ENCODE assay signal across 8 cellular contexts in the genomic region with DNA sequence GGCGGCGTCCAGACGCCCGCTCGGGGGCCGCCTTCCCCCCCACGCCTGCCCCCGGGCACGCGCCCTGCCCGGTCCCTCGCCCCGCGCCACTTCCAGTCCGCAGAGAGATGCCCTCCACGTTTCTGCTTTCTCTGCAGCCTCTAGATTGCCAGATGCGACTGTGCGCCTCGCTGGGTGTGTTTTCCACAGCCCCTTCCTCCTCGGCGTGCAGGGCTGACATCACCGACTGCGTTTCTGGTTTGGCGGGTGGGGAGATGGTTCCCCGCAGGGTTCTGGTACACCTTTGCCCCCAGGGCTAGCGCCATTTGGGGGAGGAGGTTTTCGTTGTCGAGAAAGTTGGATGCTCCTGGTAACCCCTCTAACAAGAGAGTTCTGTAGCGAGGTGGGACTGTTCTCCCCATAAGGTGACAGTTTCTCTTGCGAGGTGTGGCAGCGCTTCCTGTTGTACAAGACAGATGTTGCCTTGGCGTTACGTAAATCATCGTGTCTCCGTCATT. TPM values are rescaled to one million over a fixed set of nuclear protein-coding genes. Genes with fewer than 3 reads are reported as not detected.
DNase-seq lines count a peak whose midpoint lies in the region; TF ChIP-seq lines count a peak whose summit lies in the region.

No MANE protein-coding gene starts in this region.

- in situ Hi-C loops in HAP-1 (cut with MboI; ENCODE audit: low sequenced_read_pairs): no loop called here

- no peaks in the 10 kb centered on the region for H3K27me3 Mint-ChIP-seq in mesothelial cell of epicardium (ENCODE audit: low read depth)

- H3K4me1 Mint-ChIP-seq in mesothelial cell of epicardium: peaks cover 21% of the 10 kb centered on the region

- peak overlapping the region; percentile 85 for H3K4me3 Mint-ChIP-seq in mesothelial cell of epicardium

- H3K27ac Mint-ChIP-seq in mesothelial cell of epicardium: peak overlapping the region; percentile 72

- H3K27me3 ChIP-seq in HAP-1 (ENCODE audit: low read depth): no peaks in the 10 kb centered on the region
- H3K27me3 ChIP-seq in duodenal mucosa (ENCODE audit: control insufficient read depth in 1 of 2, insufficient read depth in 2 of 2, low read length in 2 of 2): no peaks in the 10 kb centered on the region

- H3K36me3 Mint-ChIP-seq in mesothelial cell of epicardium: peaks cover 29% of the 10 kb centered on the region

- no peaks in the 10 kb centered on the region for H3K9me3 Mint-ChIP-seq in mesothelial cell of epicardium

- peak overlapping the region; percentile 76 to 95 for H3K9ac ChIP-seq in duodenal mucosa (ENCODE audit: low read depth in 1 of 2, low read length in 2 of 2)

- peak; percentile 43 for DNase-seq in GM03348 (ENCODE audit: low spot score)
- peak; percentile 10 to 55 for DNase-seq in HAP-1 (ENCODE audit: low spot score in 2 of 2)
- DNase-seq in NCI-H1694 treated with DMSO at 0.1 percent for 48 hours (lab: John Stamatoyannopoulos, UW): peak; percentile 53
- DNase-seq in activated CD4-positive, alpha-beta T cell treated with anti-CD3 and anti-CD28 coated beads, Interleukin-2, amount 50 U/mL, for 1 hour: peak; percentile 68
- DNase-seq in mesothelial cell of epicardium (ENCODE audit: low spot score in 2 of 2, unreplicated experiment in 2 of 2): peak; percentile 33 to 60
- DNase-seq in stimulated activated CD8-positive, alpha-beta memory T cell treated with anti-CD3 and anti-CD28 coated beads, Interleukin-7, amount 100 ng/mL, for 24 hours (ENCODE audit: low read depth): peak; percentile 18
- DNase-seq in kidney glomerular epithelial cell (lab: John Stamatoyannopoulos, UW): no peak

- H3K9me3 ChIP-seq in HAP-1 (no peaks in the 10 kb centered on the region), duodenal mucosa (ENCODE audit: control insufficient read depth in 1 of 2, low read length in 2 of 2) (no peaks in the 10 kb centered on the region)

- H3K36me3 ChIP-seq in HAP-1 (replicated peaks): peaks cover 34% of the 10 kb centered on the region
- H3K36me3 ChIP-seq in duodenal mucosa (ENCODE audit: control insufficient read depth in 1 of 2, insufficient read depth in 2 of 2, low read length in 2 of 2): peaks cover 36% of the 10 kb centered on the region in 2 donors

- H3K4me1 ChIP-seq in HAP-1: peaks cover 12% of the 10 kb centered on the region
- peaks cover 32 to 41% of the 10 kb centered on the region in 2 donors for H3K4me1 ChIP-seq in duodenal mucosa (ENCODE audit: control insufficient read depth in 1 of 2, insufficient read depth in 2 of 2, low read length in 2 of 2)

- H3K4me3 ChIP-seq in HAP-1 (peak overlapping the region; percentile 91), duodenal mucosa (ENCODE audit: low read depth in 1 of 2, low read length in 2 of 2) (peak overlapping the region; percentile 77 to 91)

- no peak for TF ChIP-seq CTCF in mesothelial cell of epicardium (IDR thresholded peaks at IDR 0.05; ENCODE audit: unreplicated experiment)

- H3K27ac ChIP-seq in duodenal mucosa (ENCODE audit: low read depth, low read length): peak overlapping the region; percentile 84

RNA-seq across cellular contexts. Expression of a gene that starts 1.5 kb away (rescaled TPM):
- 130 to 134 TPM (median 132 TPM) in 3 replicates for total RNA-seq in mesothelial cell of epicardium
